In the genomic region with DNA sequence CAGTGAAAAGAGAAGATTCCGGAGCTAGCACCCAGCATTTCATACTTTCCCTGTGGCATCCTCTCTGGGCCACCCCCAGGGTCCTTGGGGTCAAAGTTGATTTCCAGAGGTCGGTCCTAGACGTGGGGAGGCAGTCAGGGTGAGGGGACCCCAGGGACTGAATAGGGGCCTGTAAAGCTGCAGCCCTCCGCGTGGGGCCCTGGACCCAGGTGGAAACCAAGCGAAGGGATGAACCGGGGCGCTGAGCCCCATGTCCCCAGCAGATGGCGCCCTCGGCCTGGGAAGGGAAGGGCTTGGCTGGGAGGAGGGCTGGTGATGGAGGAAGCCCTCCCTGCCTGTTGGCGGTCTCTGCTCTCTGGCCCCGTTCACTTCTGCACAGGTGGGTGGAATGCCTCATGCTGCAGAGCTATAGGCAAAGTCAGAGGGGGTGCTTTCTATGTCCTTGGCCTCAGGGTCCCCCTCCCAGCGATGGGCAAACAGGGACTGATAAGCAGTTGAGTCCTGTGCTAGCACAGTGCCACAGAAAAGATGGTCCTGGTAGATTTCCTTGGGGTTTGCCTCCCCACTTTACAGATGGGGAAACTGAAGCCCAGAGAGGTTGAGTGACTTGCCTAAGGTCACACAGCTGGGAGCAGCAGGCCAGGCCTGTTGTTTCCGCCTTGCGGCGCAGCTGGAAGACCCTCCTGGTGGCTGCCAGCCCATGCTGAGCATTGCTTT, we compare ENCODE assay signal across 9 cellular contexts.
DNase-seq lines count a peak whose midpoint lies in the region; ATAC-seq and TF ChIP-seq lines count a peak whose summit lies in the region.
"Had no signal": no experiment of that assay in that cellular context is flagged by ENCODE, and none has a peak within 500 bp of the region (broad histone marks: within the 10 kb centered on the region; RNA-seq: fewer than 3 reads in every experiment).

No MANE protein-coding gene starts in this region.

- H3K56ac ChIP-seq in IMR-90 (ENCODE audit: extremely low read depth, insufficient read depth, low read length): no peak overlapping the region

- CTCF ChIA-PET in IMR-90 (lab: Yijun Ruan, JAX): interaction anchor here (0.9 to 1.4 kb wide), 2 partner anchors 9 to 27 kb away, joined by 3 to 4 read pairs; no protein-coding TSS in a partner anchor
- CTCF ChIA-PET in activated naive CD4-positive, alpha-beta T cell treated with anti-CD3 and anti-CD28 coated beads for 36 hours (lab: Charles Lee): interaction anchor here (0.5 to 2.8 kb wide), 13 partner anchors 11 to 161 kb away, joined by 3 to 7 read pairs (median 4); no protein-coding TSS in a partner anchor

- H3K9me1 ChIP-seq in IMR-90 (ENCODE audit: insufficient read depth, low read length): 0 out of 2 replicates have a peak, but pooled peaks cover 3% of the 10 kb centered on the region

- no peak overlapping the region for H4K91ac ChIP-seq in IMR-90 (ENCODE audit: insufficient read depth, low read depth, low read length)

- no peak overlapping the region for H3K27ac Mint-ChIP-seq in activated naive CD4-positive, alpha-beta T cell treated with anti-CD3 and anti-CD28 coated beads for 36 hours
- H3K27ac Mint-ChIP-seq: T-helper 1 cell treated with Interleukin-12 subunit alpha and Interleukin-12 subunit beta and Interleukin-4 antibody, amounts not matched to agents 30 μg/mL and 1 μg/mL, for 36 hours had no signal

- H3K9ac ChIP-seq in IMR-90 (ENCODE audit: low read depth, low read length): no peak overlapping the region

- no peak overlapping the region for H3K14ac ChIP-seq in IMR-90 (replicated peaks; ENCODE audit: low read depth, low read length)

- TF ChIP-seq CTCF in IMR-90 (conservative IDR thresholded peaks at IDR 0.05; ENCODE audit: low read depth, low read length): peak; percentile 85

- BruUV-seq in IMR-90 (replicated peaks; lab: Mats Ljungman, UMichigan): no TSS peak

- no peaks in the 10 kb centered on the region for H3K27me3 ChIP-seq in IMR-90 (ENCODE audit: control insufficient read depth, insufficient read depth, low read length)
- no peaks in the 10 kb centered on the region for H3K27me3 ChIP-seq in SJCRH30

- peak; percentile 90 for TF ChIP-seq RAD21 in IMR-90 (IDR thresholded peaks at IDR 0.05; ENCODE audit: low read length)

- H3K9me3 ChIP-seq in IMR-90 (ENCODE audit: control insufficient read depth, insufficient read depth, low read length) (no peaks in the 10 kb centered on the region), SJCRH30 (replicated peaks) (no peaks in the 10 kb centered on the region)

- peaks cover 88% of the 10 kb centered on the region for H4K20me1 ChIP-seq in IMR-90 (ENCODE audit: insufficient read depth, low read length)

- in situ Hi-C loops in IMR-90 (cut with MboI; ENCODE audit: low sequenced_read_pairs): no loop called here

- dilution Hi-C loops in IMR-90 (cut with HindIII; ENCODE audit: low sequenced_read_pairs, unreplicated experiment): no loop called here

- H4K8ac ChIP-seq in IMR-90 (ENCODE audit: low read depth in 2 of 2, low read length in 2 of 2): no peak overlapping the region

- no peak overlapping the region for H3K23ac ChIP-seq in IMR-90 (ENCODE audit: low read depth, low read length)

- H2BK5ac ChIP-seq in IMR-90 (ENCODE audit: low read depth, low read length, poor library complexity, severe bottlenecking): no peak overlapping the region

- no peak overlapping the region for H4K5ac ChIP-seq in IMR-90 (ENCODE audit: low read depth, low read length)

- TF ChIP-seq POLR2A in IMR-90 (IDR thresholded peaks at IDR 0.05; ENCODE audit: low read depth, low read length): no peak

- POLR2A ChIA-PET in IMR-90 (lab: Charles Lee; ENCODE audit: unreplicated experiment): no interaction called here

- no peak overlapping the region for H2BK15ac ChIP-seq in IMR-90 (ENCODE audit: low read depth, low read length)

- H2BK120ac ChIP-seq in IMR-90 (ENCODE audit: low read depth, low read length): no peak overlapping the region

- H3K36me3 Mint-ChIP-seq in activated naive CD4-positive, alpha-beta T cell treated with anti-CD3 and anti-CD28 coated beads for 36 hours (ENCODE audit: low read depth): no peaks in the 10 kb centered on the region

- ATAC-seq in IMR-90 (ENCODE audit: low read depth) (peak; percentile 89), HG03520 (IDR thresholded peaks at IDR 0.05; ENCODE audit: unreplicated experiment) (no peak)

- H2AK9ac ChIP-seq in IMR-90 (replicated peaks; ENCODE audit: low read depth, low read length, poor library complexity): peak overlapping the region; percentile 92

- H2AK5ac ChIP-seq in IMR-90 (ENCODE audit: low read depth, low read length): 0 out of 2 replicates have a peak overlapping the region, but pooled peaks have one; percentile 60

- no peaks in the 10 kb centered on the region for H3K36me3 ChIP-seq in IMR-90 (ENCODE audit: control insufficient read depth, insufficient read depth, low read length)
- H3K36me3 ChIP-seq in SJCRH30: no peaks in the 10 kb centered on the region

- no peaks in the 10 kb centered on the region for H3K4me1 Mint-ChIP-seq in activated naive CD4-positive, alpha-beta T cell treated with anti-CD3 and anti-CD28 coated beads for 36 hours (ENCODE audit: low read depth)

- intact Hi-C loops in IMR-90 (cut with micrococcal nuclease): loop anchor here (1.0 to 10.0 kb wide), 3 partner anchors 55 to 439 kb away; a partner anchor contains a TSS
- intact Hi-C loops in activated naive CD4-positive, alpha-beta T cell treated with anti-CD3 and anti-CD28 coated beads for 36 hours (cut with micrococcal nuclease): no loop called here

- DNase-seq in DMS 273 treated with DMSO at 0.1 percent for 48 hours (lab: John Stamatoyannopoulos, UW) (peak; percentile 63), IMR-90 (peak; percentile 41), SJCRH30 (peak; percentile 62 to 77), glomerular visceral epithelial cell (ENCODE audit: extremely low spot score) (peak; percentile 47), pons (ENCODE audit: low spot score) (peak; percentile 62), ureter (ENCODE audit: low spot score) (peak; percentile 72)
- DNase-seq in activated naive CD4-positive, alpha-beta T cell treated with anti-CD3 and anti-CD28 coated beads for 36 hours: peak; percentile 77

- H3K4me1 ChIP-seq in IMR-90 (ENCODE audit: control insufficient read depth, insufficient read depth, low read length): peaks cover 4% of the 10 kb centered on the region; the same call in 1 of the 2 replicates
- H3K4me1 ChIP-seq in SJCRH30: peaks cover 11% of the 10 kb centered on the region

- H3K4ac ChIP-seq in IMR-90 (ENCODE audit: low read depth, low read length): no peak overlapping the region

- H3K27ac ChIP-seq in IMR-90 (ENCODE audit: insufficient read depth, low read length) (no peak overlapping the region), SJCRH30 (no peak overlapping the region)

- H2BK20ac ChIP-seq in IMR-90 (ENCODE audit: low read depth, low read length): no peak overlapping the region

- H3K4me3 Mint-ChIP-seq in activated naive CD4-positive, alpha-beta T cell treated with anti-CD3 and anti-CD28 coated beads for 36 hours: no peak overlapping the region
- H3K4me3 Mint-ChIP-seq: T-helper 1 cell treated with Interleukin-12 subunit alpha and Interleukin-12 subunit beta and Interleukin-4 antibody, amounts not matched to agents 30 μg/mL and 1 μg/mL, for 36 hours had no signal

- H3K79me1 ChIP-seq in IMR-90 (ENCODE audit: low read depth in 1 of 2, low read length in 2 of 2): peaks cover 5 to 50% of the 10 kb centered on the region in 2 experiments

- no peaks in the 10 kb centered on the region for H3K27me3 Mint-ChIP-seq in activated naive CD4-positive, alpha-beta T cell treated with anti-CD3 and anti-CD28 coated beads for 36 hours (ENCODE audit: low read depth)

- 80% methylated on average over 1 of the region's 16 CpGs; no CpG with 5 or more reads in 1 of the 2 experiments for WGBS in IMR-90 (ENCODE audit: extremely low coverage in 2 of 2, insufficient read length in 1 of 2), 2 experiments

- no peak overlapping the region for H3K4me3 ChIP-seq in IMR-90 (ENCODE audit: insufficient read depth, low read depth, low read length)
- H3K4me3 ChIP-seq in SJCRH30: no peak overlapping the region

- no peak overlapping the region for H3K4me2 ChIP-seq in IMR-90 (ENCODE audit: low read depth, low read length)

- peak overlapping the region; percentile 77 for H2AFZ ChIP-seq in IMR-90 (replicated peaks; ENCODE audit: low read length, poor library complexity)

- H3K18ac ChIP-seq in IMR-90 (ENCODE audit: low read depth, low read length): no peak overlapping the region

- H3K9me3 Mint-ChIP-seq in activated naive CD4-positive, alpha-beta T cell treated with anti-CD3 and anti-CD28 coated beads for 36 hours: no peaks in the 10 kb centered on the region
- H3K9me3 Mint-ChIP-seq: T-helper 1 cell treated with Interleukin-12 subunit alpha and Interleukin-12 subunit beta and Interleukin-4 antibody, amounts not matched to agents 30 μg/mL and 1 μg/mL, for 36 hours had no signal

TF ChIP-seq in IMR-90, 13 proteins besides CTCF, POLR2A, EP300 and RAD21:
- TF ChIP-seq MAZ (IDR thresholded peaks at IDR 0.05; ENCODE audit: borderline replicate concordance, low read depth, low read length) (peak; percentile 66; the same call in 1 of the 2 replicates), SMC3 (IDR thresholded peaks at IDR 0.05; ENCODE audit: low read depth, low read length) (peak; percentile 82)
- TF ChIP-seq, protein P1, sequence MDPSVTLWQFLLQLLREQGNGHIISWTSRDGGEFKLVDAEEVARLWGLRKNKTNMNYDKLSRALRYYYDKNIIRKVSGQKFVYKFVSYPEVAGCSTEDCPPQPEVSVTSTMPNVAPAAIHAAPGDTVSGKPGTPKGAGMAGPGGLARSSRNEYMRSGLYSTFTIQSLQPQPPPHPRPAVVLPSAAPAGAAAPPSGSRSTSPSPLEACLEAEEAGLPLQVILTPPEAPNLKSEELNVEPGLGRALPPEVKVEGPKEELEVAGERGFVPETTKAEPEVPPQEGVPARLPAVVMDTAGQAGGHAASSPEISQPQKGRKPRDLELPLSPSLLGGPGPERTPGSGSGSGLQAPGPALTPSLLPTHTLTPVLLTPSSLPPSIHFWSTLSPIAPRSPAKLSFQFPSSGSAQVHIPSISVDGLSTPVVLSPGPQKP (IDR thresholded peaks at IDR 0.05; ENCODE audit: borderline replicate concordance, low read depth, low read length): no peak
TF ChIP-seq in IMR-90: peak in this region for 2.
